ENCODE assay signal across 16 cellular contexts in genomic region chr9:124849801-124850200, GRCh38. TPM values are rescaled to one million over a fixed set of nuclear protein-coding genes. Genes with fewer than 3 reads are reported as not detected.
DNase-seq lines count a peak whose midpoint lies in the region; ATAC-seq, FAIRE-seq and TF ChIP-seq lines count a peak whose summit lies in the region.
"Had no signal": no experiment of that assay in that cellular context is flagged by ENCODE, and none has a peak within 500 bp of the region (broad histone marks: within the 10 kb centered on the region; RNA-seq: fewer than 3 reads in every experiment).

No MANE protein-coding gene starts in this region.

- no peak overlapping the region for H3K27ac Mint-ChIP-seq in natural killer cell treated with Interleukin-12 subunit alpha and Interleukin-12 subunit beta and Interleukin-15 and Interleukin-18, amount 100 ng/mL, for 72 hours
- H3K27ac Mint-ChIP-seq in natural killer cell, result no peak overlapping the region

- H3K4me1 Mint-ChIP-seq in natural killer cell treated with Interleukin-12 subunit alpha and Interleukin-12 subunit beta and Interleukin-15 and Interleukin-18, amount 100 ng/mL, for 72 hours (ENCODE audit: low read depth in 2 of 2), result peaks cover 6 to 11% of the 10 kb centered on the region in 2 donors
- H3K4me1 Mint-ChIP-seq in natural killer cell, result peaks cover 13 to 20% of the 10 kb centered on the region in 2 donors

- no peak overlapping the region for H3K9ac ChIP-seq in liver (ENCODE audit: low read depth in 1 of 2, low read length in 2 of 2)

- no peak for FAIRE-seq in D721Med (lab: Jason Lieb, UNC)

- 55% methylated on average over 10 of the region's 10 CpGs for WGBS in liver
- WGBS in transverse colon (ENCODE audit: low coverage in 1 of 2), 2 donors, result 39% methylated on average over 5 to 10 of the region's 10 CpGs

- TF ChIP-seq EP300 in transverse colon (IDR thresholded peaks at IDR 0.05; ENCODE audit: low read depth), result no peak

- H3K4me1 ChIP-seq in liver (ENCODE audit: control insufficient read depth in 4 of 4, insufficient read depth in 4 of 4, low read length in 3 of 4), result peaks cover 2 to 13% (median 10%) of the 10 kb centered on the region in 4 donors
- peaks cover 6 to 24% (median 13%) of the 10 kb centered on the region in 4 donors for H3K4me1 ChIP-seq in transverse colon

- H3K36me3 Mint-ChIP-seq in natural killer cell treated with Interleukin-12 subunit alpha and Interleukin-12 subunit beta and Interleukin-15 and Interleukin-18, amount 100 ng/mL, for 72 hours, result no peaks in the 10 kb centered on the region
- H3K36me3 Mint-ChIP-seq in natural killer cell, result no peaks in the 10 kb centered on the region

- no peak overlapping the region for H3K4me3 Mint-ChIP-seq in natural killer cell treated with Interleukin-12 subunit alpha and Interleukin-12 subunit beta and Interleukin-15 and Interleukin-18, amount 100 ng/mL, for 72 hours
- no peak overlapping the region for H3K4me3 Mint-ChIP-seq in natural killer cell

- H3K36me3 ChIP-seq in liver (ENCODE audit: control insufficient read depth in 4 of 4, insufficient read depth in 3 of 4, low read depth in 1 of 4, low read length in 3 of 4), result no peaks in the 10 kb centered on the region
- no peaks in the 10 kb centered on the region for H3K36me3 ChIP-seq in transverse colon
- H3K36me3 ChIP-seq: HAP-1, suprapubic skin had no signal

- in situ Hi-C loops in transverse colon (cut with MboI; ENCODE audit: low pct_ligation_motif_present in 1 of 4, low pct_unique_long_range_greater_than_20kb in 1 of 4, low sequenced_read_pairs in 3 of 4), result loop anchor here in 2 of 4 donors (5.0 kb wide), 2 partner anchors 72 to 78 kb away; partner anchors contain the start of genes NR6A1 (in 1 of the 2) and OLFML2A (in 1 of the 2)

- no peak for TF ChIP-seq RAD21 in liver (IDR thresholded peaks at IDR 0.05)

- H3K27me3 ChIP-seq in liver (ENCODE audit: control insufficient read depth in 4 of 4, insufficient read depth in 4 of 4, low read length in 3 of 4) (peaks cover 0 to 4% (median 0%) of the 10 kb centered on the region in 4 donors), transverse colon (no peaks in the 10 kb centered on the region)
- H3K27me3 ChIP-seq: suprapubic skin had no signal

- intact Hi-C loops in natural killer cell (cut with micrococcal nuclease) (loop anchor here (5.0 kb wide), 1 partner anchor 232 kb away; no protein-coding TSS in a partner anchor), transverse colon (cut with DNase I; ENCODE audit: low total_unique reads) (no loop called here)

- H3K27ac ChIP-seq in liver (ENCODE audit: low read depth in 1 of 2, low read length in 2 of 2) (no peak overlapping the region), transverse colon (no peak overlapping the region)
- H3K27ac ChIP-seq: suprapubic skin had no signal

- DNase-seq in natural killer cell treated with Interleukin-12 subunit alpha and Interleukin-12 subunit beta and Interleukin-15 and Interleukin-18, amount 100 ng/mL, for 72 hours (ENCODE audit: low spot score), result peak; percentile 53
- DNase-seq in natural killer cell, result no peak
- DNase-seq in cardiac fibroblast (ENCODE audit: low read depth in 2 of 2), result peak; percentile 85 to 95
- no peak for DNase-seq in stimulated activated CD4-positive, alpha-beta T cell treated with anti-CD3 and anti-CD28 coated beads, Interleukin-4, amount 100 ng/mL, for 24 hours
- DNase-seq in transverse colon, result no peak
- DNase-seq in D721Med (ENCODE audit: insufficient read length, low spot score), result no peak
- DNase-seq in NCI-H1048 (lab: John Stamatoyannopoulos, UW), result no peak
- DNase-seq: activated CD4-positive, alpha-beta T cell treated with anti-CD3 and anti-CD28 coated beads, Interleukin-2, amount 50 U/mL, for 48 hours; amygdala; NCI-H2029; NCI-H82; SIG-M5 had no signal

- ATAC-seq in natural killer cell treated with Interleukin-12 subunit alpha and Interleukin-12 subunit beta and Interleukin-15 and Interleukin-18, amount 100 ng/mL, for 72 hours, result no peak
- ATAC-seq in natural killer cell, result no peak

- TF ChIP-seq CTCF in natural killer cell (IDR thresholded peaks at IDR 0.05), result no peak
- TF ChIP-seq CTCF in cardiac fibroblast (IDR thresholded peaks at IDR 0.05; ENCODE audit: low read depth, low read length), result no peak
- no peak for TF ChIP-seq CTCF in liver (IDR thresholded peaks at IDR 0.05; ENCODE audit: low read depth, low read length, missing input control)
- no peak for TF ChIP-seq CTCF in transverse colon (IDR thresholded peaks at IDR 0.05)
- TF ChIP-seq CTCF in D721Med (IDR thresholded peaks at IDR 0.05; ENCODE audit: insufficient read depth, missing control alignments), result no peak

- H3K27me3 Mint-ChIP-seq in natural killer cell treated with Interleukin-12 subunit alpha and Interleukin-12 subunit beta and Interleukin-15 and Interleukin-18, amount 100 ng/mL, for 72 hours, result no peaks in the 10 kb centered on the region
- no peaks in the 10 kb centered on the region for H3K27me3 Mint-ChIP-seq in natural killer cell (ENCODE audit: low read depth in 2 of 2)

- no peaks in the 10 kb centered on the region for H3K9me3 Mint-ChIP-seq in natural killer cell treated with Interleukin-12 subunit alpha and Interleukin-12 subunit beta and Interleukin-15 and Interleukin-18, amount 100 ng/mL, for 72 hours
- H3K9me3 Mint-ChIP-seq in natural killer cell, result no peaks in the 10 kb centered on the region

- H3K4me3 ChIP-seq in cardiac fibroblast (replicated peaks in 1 of 2; ENCODE audit: low read depth in 2 of 2, low read length in 2 of 2), result no peak overlapping the region
- no peak overlapping the region for H3K4me3 ChIP-seq in liver (ENCODE audit: low read depth in 1 of 3, low read length in 3 of 3)
- no peak overlapping the region for H3K4me3 ChIP-seq in transverse colon
- H3K4me3 ChIP-seq: HAP-1, suprapubic skin had no signal

- TF ChIP-seq POLR2A in transverse colon (IDR thresholded peaks at IDR 0.05), result no peak

- H3K9me3 ChIP-seq in liver (ENCODE audit: control insufficient read depth in 4 of 4, low read length in 3 of 4) (no peaks in the 10 kb centered on the region), transverse colon (no peaks in the 10 kb centered on the region)
- H3K9me3 ChIP-seq: HAP-1, suprapubic skin had no signal

TF ChIP-seq in liver, 16 proteins besides CTCF, POLR2A, EP300 and RAD21:
- no peak for TF ChIP-seq JUND (IDR thresholded peaks at IDR 0.05)
- TF ChIP-seq NR2F2 (IDR thresholded peaks at IDR 0.05), result peak; percentile 58
- no peak for TF ChIP-seq SP1 (IDR thresholded peaks at IDR 0.05)
- TF ChIP-seq GABPA (IDR thresholded peaks at IDR 0.05 in 1 of 2, conservative IDR thresholded peaks at IDR 0.05 in 1 of 2), result no peak

RNA-seq across cellular contexts. Expression of gene WDR38, which starts 3.5 kb away (rescaled TPM):
- total RNA-seq in natural killer cell treated with Interleukin-12 subunit alpha and Interleukin-12 subunit beta and Interleukin-15 and Interleukin-18, amount 100 ng/mL, for 72 hours, result not detected
- total RNA-seq in natural killer cell, result not detected
- total RNA-seq in liver, result not detected
- not detected for polyA plus RNA-seq in liver
- total RNA-seq in transverse colon, result not detected
- total RNA-seq: glomerular endothelial cell, suprapubic skin had no signal

RNA-seq across cellular contexts. Expression of gene RPL35, which starts 12.0 kb away (rescaled TPM):
- total RNA-seq in natural killer cell treated with Interleukin-12 subunit alpha and Interleukin-12 subunit beta and Interleukin-15 and Interleukin-18, amount 100 ng/mL, for 72 hours, result 1,000 to 10,000 TPM in 1 of 2 donors, 100 to 1,000 TPM in 1; 983 to 1,578 TPM
- 100 to 1,000 TPM; 716 to 896 (median 795) TPM for total RNA-seq in natural killer cell
- 100 to 1,000 TPM; 623 to 747 TPM for total RNA-seq in liver
- 1,000 to 10,000 TPM in 1 of 2 donors, 100 to 1,000 TPM in 1; 659 to 1,101 TPM for polyA plus RNA-seq in liver
- total RNA-seq in transverse colon, result 1,000 to 10,000 TPM in 3 of 4 donors, 100 to 1,000 TPM in 1; 498 to 3,953 (median 1,382) TPM

RNA-seq across cellular contexts. Expression of gene ARPC5L, which starts 12.1 kb away (rescaled TPM):
- 100 to 1,000 TPM; 215 to 218 TPM for total RNA-seq in natural killer cell treated with Interleukin-12 subunit alpha and Interleukin-12 subunit beta and Interleukin-15 and Interleukin-18, amount 100 ng/mL, for 72 hours
- total RNA-seq in natural killer cell (100 to 1,000 TPM; 131 to 169 (median 139) TPM), liver (10 to 100 TPM in 1 of 2 donors, 1 to 10 TPM in 1; 9.3 to 10.6 TPM), transverse colon (10 to 100 TPM in 3 of 4 donors, 1 to 10 TPM in 1; 9.8 to 37.0 (median 22.8) TPM)
- 10 to 100 TPM; 25.0 to 31.2 TPM for polyA plus RNA-seq in liver

Comparison
In these comparisons a context has a peak if more than half of its experiments do, and no peak if none do; other contexts are left out.
1. DNase-seq: peak in natural killer cell treated with Interleukin-12 subunit alpha and Interleukin-12 subunit beta and Interleukin-15 and Interleukin-18, amount 100 ng/mL, for 72 hours (single experiment) and cardiac fibroblast (2 of 2); none in natural killer cell (single experiment), stimulated activated CD4-positive, alpha-beta T cell treated with anti-CD3 and anti-CD28 coated beads, Interleukin-4, amount 100 ng/mL, for 24 hours (single experiment), transverse colon (single experiment), D721Med (single experiment) and NCI-H1048 (single experiment).